ENCODE assay signal across 21 cellular contexts in genomic region chr19:2250765-2251576, GRCh38. TPM values are rescaled to one million over a fixed set of nuclear protein-coding genes. Genes with fewer than 3 reads are reported as not detected.
DNase-seq lines count a peak whose midpoint lies in the region; ATAC-seq and TF ChIP-seq lines count a peak whose summit lies in the region.
"Had no signal": no experiment of that assay in that cellular context is flagged by ENCODE, and none has a peak within 500 bp of the region (broad histone marks: within the 10 kb centered on the region; RNA-seq: fewer than 3 reads in every experiment).

No MANE protein-coding gene starts in this region.

- H3K4me3 Mint-ChIP-seq in natural killer cell (no peak overlapping the region), memory B cell (no peak overlapping the region)
- no peak overlapping the region for H3K4me3 Mint-ChIP-seq in natural killer cell treated with Interleukin-12 subunit alpha and Interleukin-12 subunit beta and Interleukin-15 and Interleukin-18, amount 100 ng/mL, for 72 hours
- H3K4me3 Mint-ChIP-seq: activated CD4-positive, alpha-beta T cell treated with anti-CD3 and anti-CD28 coated beads, Interleukin-2, amount 10 ng/mL, durations not matched to agents 7 days and 5 days; neural progenitor cell had no signal

- no peak for TF ChIP-seq CTCF in natural killer cell (IDR thresholded peaks at IDR 0.05)
- no peak for TF ChIP-seq CTCF in ascending aorta (IDR thresholded peaks at IDR 0.05)

- peaks cover 0 to 18% of the 10 kb centered on the region in 2 donors for H3K27me3 Mint-ChIP-seq in natural killer cell (ENCODE audit: low read depth in 2 of 2)
- no peaks in the 10 kb centered on the region for H3K27me3 Mint-ChIP-seq in natural killer cell treated with Interleukin-12 subunit alpha and Interleukin-12 subunit beta and Interleukin-15 and Interleukin-18, amount 100 ng/mL, for 72 hours
- H3K27me3 Mint-ChIP-seq in memory B cell, result no peaks in the 10 kb centered on the region

- H3K4me1 ChIP-seq in ascending aorta (peaks cover 0 to 26% of the 10 kb centered on the region in 2 donors), urinary bladder (ENCODE audit: insufficient read depth) (peaks cover 1% of the 10 kb centered on the region)

- H3K4me3 ChIP-seq in ascending aorta (peak overlapping the region; percentile 27 to 39), urinary bladder (ENCODE audit: low read depth, low read length) (peak overlapping the region; percentile 12)
- H3K4me3 ChIP-seq: hepatocyte, neural progenitor cell had no signal

- no peak overlapping the region for H3K27ac ChIP-seq in ascending aorta
- H3K27ac ChIP-seq in urinary bladder (ENCODE audit: low read depth), result no peak overlapping the region
- H3K27ac ChIP-seq: hepatocyte, neural progenitor cell had no signal

- no peaks in the 10 kb centered on the region for H3K36me3 Mint-ChIP-seq in natural killer cell
- no peaks in the 10 kb centered on the region for H3K36me3 Mint-ChIP-seq in natural killer cell treated with Interleukin-12 subunit alpha and Interleukin-12 subunit beta and Interleukin-15 and Interleukin-18, amount 100 ng/mL, for 72 hours
- peaks cover 6% of the 10 kb centered on the region for H3K36me3 Mint-ChIP-seq in memory B cell
- H3K36me3 Mint-ChIP-seq: neural progenitor cell had no signal

- DNase-seq in natural killer cell, result no peak
- DNase-seq in natural killer cell treated with Interleukin-12 subunit alpha and Interleukin-12 subunit beta and Interleukin-15 and Interleukin-18, amount 100 ng/mL, for 72 hours (ENCODE audit: low spot score), result no peak
- DNase-seq in ascending aorta (ENCODE audit: low spot score in 2 of 2), result no peak
- DNase-seq in memory B cell (ENCODE audit: low spot score in 2 of 2), result no peak
- DNase-seq in posterior vena cava (ENCODE audit: low spot score), result no peak
- DNase-seq in iPS-NIHi7 (ENCODE audit: extremely low spot score), result no peak
- DNase-seq: activated CD4-positive, alpha-beta T cell treated with anti-CD3 and anti-CD28 coated beads, Interleukin-2, amount 10 ng/mL, durations not matched to agents 7 days and 5 days; NCI-H1092 treated with DMSO at 0.1 percent for 48 hours; SHP77 treated with DMSO at 0.1 percent for 48 hours; stimulated activated naive CD4-positive, alpha-beta T cell treated with Interleukin-2 at 50 U/mL for 16 hours; T1000 had no signal

- no peaks in the 10 kb centered on the region for H3K9me3 ChIP-seq in ascending aorta

- WGBS in urinary bladder, result 4% methylated on average over 102 of the region's 102 CpGs

- intact Hi-C loops in natural killer cell (cut with micrococcal nuclease), result no loop called here
- intact Hi-C loops in ascending aorta (cut with DNase I), result no loop called here
- intact Hi-C loops in posterior vena cava (cut with DNase I), result no loop called here

- H3K9me3 Mint-ChIP-seq in natural killer cell, result no peaks in the 10 kb centered on the region
- no peaks in the 10 kb centered on the region for H3K9me3 Mint-ChIP-seq in natural killer cell treated with Interleukin-12 subunit alpha and Interleukin-12 subunit beta and Interleukin-15 and Interleukin-18, amount 100 ng/mL, for 72 hours
- no peaks in the 10 kb centered on the region for H3K9me3 Mint-ChIP-seq in memory B cell
- H3K9me3 Mint-ChIP-seq: activated CD4-positive, alpha-beta T cell treated with anti-CD3 and anti-CD28 coated beads, Interleukin-2, amount 10 ng/mL, durations not matched to agents 7 days and 5 days; activated T-cell treated with anti-CD3 and anti-CD28 coated beads, Interleukin-2, amount 50 U/mL, for 72 hours; IgD-negative memory B cell; neural progenitor cell had no signal

- ATAC-seq in natural killer cell, result peak in 2 of 3 donors; percentile 12 to 23
- no peak for ATAC-seq in natural killer cell treated with Interleukin-12 subunit alpha and Interleukin-12 subunit beta and Interleukin-15 and Interleukin-18, amount 100 ng/mL, for 72 hours
- ATAC-seq in memory B cell (ENCODE audit: low read depth), result peak; percentile 1
- no peak for ATAC-seq in GM19351 (IDR thresholded peaks at IDR 0.05; ENCODE audit: unreplicated experiment)

- peaks cover 13% of the 10 kb centered on the region for H3K27me3 ChIP-seq in ascending aorta
- H3K27me3 ChIP-seq: hepatocyte had no signal

- peaks cover 0 to 17% of the 10 kb centered on the region in 2 donors for H3K4me1 Mint-ChIP-seq in natural killer cell
- peaks cover 0 to 4% of the 10 kb centered on the region in 2 donors for H3K4me1 Mint-ChIP-seq in natural killer cell treated with Interleukin-12 subunit alpha and Interleukin-12 subunit beta and Interleukin-15 and Interleukin-18, amount 100 ng/mL, for 72 hours (ENCODE audit: low read depth in 2 of 2)
- H3K4me1 Mint-ChIP-seq in memory B cell, result peaks cover 13% of the 10 kb centered on the region

- H3K27ac Mint-ChIP-seq in natural killer cell (no peak overlapping the region), memory B cell (no peak overlapping the region)
- no peak overlapping the region for H3K27ac Mint-ChIP-seq in natural killer cell treated with Interleukin-12 subunit alpha and Interleukin-12 subunit beta and Interleukin-15 and Interleukin-18, amount 100 ng/mL, for 72 hours
- H3K27ac Mint-ChIP-seq: activated CD4-positive, alpha-beta T cell treated with anti-CD3 and anti-CD28 coated beads, Interleukin-2, amount 10 ng/mL, durations not matched to agents 7 days and 5 days; activated T-cell treated with anti-CD3 and anti-CD28 coated beads, Interleukin-2, amount 50 U/mL, for 72 hours; neural progenitor cell had no signal

- H3K36me3 ChIP-seq in ascending aorta, result peaks cover 24 to 28% of the 10 kb centered on the region in 2 donors
- H3K36me3 ChIP-seq in urinary bladder (ENCODE audit: insufficient read depth), result peaks cover 6% of the 10 kb centered on the region
- H3K36me3 ChIP-seq: neural progenitor cell had no signal

RNA-seq across cellular contexts. Expression of gene AMH, which starts 1.8 kb away (rescaled TPM):
- total RNA-seq in natural killer cell (1 to 10 TPM in 1 of 3 donors, under 1 TPM in 2; 0.55 to 2.1 (median 0.88) TPM), ascending aorta (not detected), urinary bladder (not detected), posterior vena cava (1 to 10 TPM in 1 of 2 donors, under 1 TPM in 1; 0.46 to 1.1 TPM)
- total RNA-seq in natural killer cell treated with Interleukin-12 subunit alpha and Interleukin-12 subunit beta and Interleukin-15 and Interleukin-18, amount 100 ng/mL, for 72 hours, result 1 to 10 TPM; 2.8 to 3.5 TPM
- 0.44 TPM for polyA plus RNA-seq in urinary bladder

RNA-seq across cellular contexts. Expression of gene JSRP1, which starts 5.2 kb away (rescaled TPM):
- total RNA-seq in natural killer cell, result 1 to 10 TPM in 1 of 3 donors, under 1 TPM in 1, not detected in 1; 0.82 to 2.0 TPM
- under 1 TPM in 1 of 2 donors, not detected in 1; 0.73 TPM for total RNA-seq in natural killer cell treated with Interleukin-12 subunit alpha and Interleukin-12 subunit beta and Interleukin-15 and Interleukin-18, amount 100 ng/mL, for 72 hours
- not detected for total RNA-seq in ascending aorta
- 1.6 TPM for total RNA-seq in urinary bladder
- 1.3 TPM for polyA plus RNA-seq in urinary bladder
- total RNA-seq in posterior vena cava, result not detected
- total RNA-seq: fibroblast of lung, H7, lung microvascular endothelial cell had no signal
- polyA plus RNA-seq: BJ, fibroblast of lung had no signal

RNA-seq across cellular contexts. Expression of gene SF3A2, which starts 14.3 kb away (rescaled TPM):
- 100 to 1,000 TPM; 143 to 165 (median 147) TPM for total RNA-seq in natural killer cell
- total RNA-seq in natural killer cell treated with Interleukin-12 subunit alpha and Interleukin-12 subunit beta and Interleukin-15 and Interleukin-18, amount 100 ng/mL, for 72 hours, result 100 to 1,000 TPM in 1 of 2 donors, 10 to 100 TPM in 1; 99.2 to 192 TPM
- total RNA-seq in ascending aorta, result 21.3 TPM
- 32.5 TPM for total RNA-seq in urinary bladder
- polyA plus RNA-seq in urinary bladder, result 69.9 TPM
- total RNA-seq in posterior vena cava, result 10 to 100 TPM; 35.0 to 36.6 TPM

RNA-seq across cellular contexts. Expression of gene PLEKHJ1, which starts 14.8 kb away (rescaled TPM):
- total RNA-seq in natural killer cell (10 to 100 TPM; 36.7 to 45.8 (median 44.7) TPM), ascending aorta (23.9 TPM), urinary bladder (30.6 TPM), posterior vena cava (10 to 100 TPM; 24.3 to 27.6 TPM)
- total RNA-seq in natural killer cell treated with Interleukin-12 subunit alpha and Interleukin-12 subunit beta and Interleukin-15 and Interleukin-18, amount 100 ng/mL, for 72 hours, result 10 to 100 TPM; 59.8 to 85.9 TPM
- 60.9 TPM for polyA plus RNA-seq in urinary bladder

RNA-seq across cellular contexts. Expression of gene PEAK3, which starts 31.0 kb away (rescaled TPM):
- total RNA-seq in natural killer cell, result 1 to 10 TPM; 5.7 to 9.5 (median 8.4) TPM
- 1 to 10 TPM; 2.4 to 8.2 TPM for total RNA-seq in natural killer cell treated with Interleukin-12 subunit alpha and Interleukin-12 subunit beta and Interleukin-15 and Interleukin-18, amount 100 ng/mL, for 72 hours
- 4.7 TPM for total RNA-seq in ascending aorta
- total RNA-seq in urinary bladder, result not detected
- 0.58 TPM for polyA plus RNA-seq in urinary bladder
- 1 to 10 TPM in 1 of 2 donors, under 1 TPM in 1; 0.90 to 2.0 TPM for total RNA-seq in posterior vena cava
- total RNA-seq: fibroblast of lung, H7, hepatocyte had no signal
- polyA plus RNA-seq: BJ, fibroblast of lung had no signal

Comparison
In these comparisons a context has a peak if more than half of its experiments do, and no peak if none do; other contexts are left out.
1. ATAC-seq: peak in natural killer cell (2 of 3) and memory B cell (single experiment); none in natural killer cell treated with Interleukin-12 subunit alpha and Interleukin-12 subunit beta and Interleukin-15 and Interleukin-18, amount 100 ng/mL, for 72 hours (0 of 2) and GM19351 (single experiment).